In the genomic region with DNA sequence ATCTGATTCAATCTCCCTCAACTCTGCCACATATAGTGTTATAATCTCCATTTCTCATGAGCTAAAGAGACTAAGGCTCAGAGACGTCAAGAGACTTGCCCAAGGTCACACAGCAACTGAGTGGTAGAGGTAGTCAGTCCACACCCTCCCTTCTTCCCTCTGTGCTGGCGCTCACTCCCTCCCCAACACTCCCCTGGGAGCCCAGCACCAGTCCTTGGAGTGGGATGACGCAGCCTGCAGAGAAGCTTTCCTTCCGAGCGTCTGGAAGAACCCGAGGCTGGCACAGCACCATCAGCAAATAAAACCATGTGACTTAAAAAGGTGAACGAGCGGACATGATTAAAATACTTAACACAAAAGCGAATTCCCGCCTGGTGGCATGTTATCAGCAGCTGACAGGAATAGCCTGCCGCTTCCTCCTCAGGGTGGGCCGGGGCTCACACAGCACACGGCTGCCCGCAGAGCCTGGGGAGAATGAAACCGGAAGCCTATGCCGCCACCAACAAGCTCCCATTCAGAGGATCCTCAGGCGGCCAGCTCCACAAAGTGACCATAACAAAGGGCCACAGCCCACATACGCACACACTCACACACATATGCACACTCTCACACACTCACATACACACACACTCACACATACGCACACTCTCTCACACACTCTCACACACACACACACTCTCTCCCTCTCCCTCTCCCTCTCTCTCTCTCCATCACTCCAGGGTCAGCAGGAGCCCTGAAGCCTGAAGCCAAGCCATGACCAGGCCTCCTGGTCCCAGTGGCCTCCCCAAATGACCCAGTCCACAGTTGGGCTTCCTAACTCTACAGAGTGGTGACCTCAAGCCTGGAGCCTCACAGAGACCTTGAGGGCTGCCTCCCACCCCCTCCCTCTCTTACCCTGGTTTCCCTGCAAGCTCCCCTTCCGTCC, we compare ENCODE assay signal across 8 cellular contexts.
A peak's percentile ranks its signal among the peaks of the same experiment; 100 is the strongest.
DNase-seq lines count a peak whose midpoint lies in the region; ATAC-seq, FAIRE-seq and TF ChIP-seq lines count a peak whose summit lies in the region.

No MANE protein-coding gene starts in this region.

- RAD21 ChIA-PET in HCT116 (lab: Charles Lee; ENCODE audit: low non-redundant PET in 1 of 2, low total read pairs in 2 of 2, uncharacterized antibody in 2 of 2, unreplicated experiment in 2 of 2) = no interaction called here

- H3K4me1 ChIP-seq in HCT116 (ENCODE audit: control insufficient read depth in 1 of 2, insufficient read depth in 2 of 2, low read length in 2 of 2) = peaks cover 7 to 17% of the 10 kb centered on the region in 2 experiments
- peaks cover 57 to 93% (median 77%) of the 10 kb centered on the region in 4 donors for H3K4me1 ChIP-seq in stomach

- no peaks in the 10 kb centered on the region for H4K20me1 ChIP-seq in HCT116 (ENCODE audit: insufficient read depth)

- H3K27ac ChIP-seq in HCT116 (ENCODE audit: low read depth, low read length) = no peak overlapping the region
- H3K27ac ChIP-seq in stomach = peak overlapping the region; percentile 80 to 92 (median 87)

- H3K4me2 ChIP-seq in HCT116 (ENCODE audit: low read length) = no peak overlapping the region

- no TSS peak for BruUV-seq in HCT116 (replicated peaks; lab: Mats Ljungman, UMichigan)

- TF ChIP-seq RAD21 in HCT116 (IDR thresholded peaks at IDR 0.05; ENCODE audit: low read depth) = no peak

- CTCF ChIA-PET in HCT116 (lab: Charles Lee) = no interaction called here

- H3K4me3 ChIP-seq in HCT116 (replicated peaks in 1 of 2; ENCODE audit: low read depth in 1 of 2, low read length in 2 of 2) = no peak overlapping the region
- H3K4me3 ChIP-seq in choroid plexus epithelial cell (ENCODE audit: low read depth, low read length) = peak overlapping the region; percentile 39
- peak overlapping the region; percentile 21 to 32 (median 29) for H3K4me3 ChIP-seq in stomach

- TF ChIP-seq CTCF in HCT116 (IDR thresholded peaks at IDR 0.05 in 2 of 3, conservative IDR thresholded peaks at IDR 0.05 in 1 of 3; ENCODE audit: borderline replicate concordance in 1 of 3, insufficient read depth in 1 of 3, low read depth in 2 of 3, low read length in 2 of 3) (no peak), choroid plexus epithelial cell (conservative IDR thresholded peaks at IDR 0.05; ENCODE audit: low read depth, low read length) (no peak), stomach (IDR thresholded peaks at IDR 0.05) (no peak)

- H3K9me3 ChIP-seq in HCT116 (ENCODE audit: control insufficient read depth in 1 of 2, insufficient read depth in 1 of 2, low read depth in 1 of 2, low read length in 2 of 2) = no peaks in the 10 kb centered on the region
- H3K9me3 ChIP-seq in stomach = no peaks in the 10 kb centered on the region

- no peaks in the 10 kb centered on the region for H3K9me2 ChIP-seq in HCT116 (ENCODE audit: insufficient read depth)

- TF ChIP-seq EP300 in stomach (IDR thresholded peaks at IDR 0.05) = no peak

- H2AFZ ChIP-seq in HCT116 (ENCODE audit: low read depth, low read length, poor library complexity, severe bottlenecking) = no peak overlapping the region

- H3K9ac ChIP-seq in HCT116 (ENCODE audit: low read length) = no peak overlapping the region

- FAIRE-seq in RCC 7860 (lab: Jason Lieb, UNC) = no peak

- intact Hi-C loops in HCT116 (cut with micrococcal nuclease) (no loop called here), stomach (cut with DNase I; ENCODE audit: low total_unique reads) (no loop called here)

- POLR2A ChIA-PET in HCT116 (lab: Charles Lee) = no interaction called here

- DNase-seq in D341Med (ENCODE audit: low spot score) = peak; percentile 81
- no peak for DNase-seq in HCT116 (ENCODE audit: low read depth, low spot score)
- peak; percentile 88 for DNase-seq in OCI-M1 (lab: John Stamatoyannopoulos, UW)
- peak; percentile 91 for DNase-seq in choroid plexus epithelial cell (ENCODE audit: low read depth)
- no peak for DNase-seq in left lobe of liver (ENCODE audit: low spot score)
- peak; percentile 83 for DNase-seq in stomach
- no peak for DNase-seq in RCC 7860 (ENCODE audit: low spot score)
- DNase-seq in NCI-H446 treated with DMSO at 0.1 percent for 48 hours (lab: John Stamatoyannopoulos, UW) = no peak

- ATAC-seq in HCT116 (0 out of 2 replicates have a peak, but pooled peaks have one; percentile 15), left lobe of liver (peak; percentile 57)

- TF ChIP-seq POLR2A in HCT116 (IDR thresholded peaks at IDR 0.05; ENCODE audit: borderline replicate concordance, extremely low read depth, insufficient read depth, insufficient read length) (no peak), stomach (IDR thresholded peaks at IDR 0.05) (no peak)

- H3K27me3 ChIP-seq in HCT116 (ENCODE audit: insufficient read depth, low read length) = no peaks in the 10 kb centered on the region
- no peaks in the 10 kb centered on the region for H3K27me3 ChIP-seq in stomach

- no peaks in the 10 kb centered on the region for H3K79me2 ChIP-seq in HCT116 (ENCODE audit: insufficient read depth, low read length)

- 7 to 32% (median 18%) methylated on average over 14 to 20 of the region's 20 CpGs for WGBS in stomach, 5 donors

- H3K36me3 ChIP-seq in HCT116 (ENCODE audit: control insufficient read depth in 1 of 2, insufficient read depth in 2 of 2, low read length in 2 of 2) = no peaks in the 10 kb centered on the region
- H3K36me3 ChIP-seq in stomach = no peaks in the 10 kb centered on the region

TF ChIP-seq in HCT116, 20 proteins besides CTCF, POLR2A, EP300 and RAD21:
- TF ChIP-seq EZH2 (IDR thresholded peaks at IDR 0.05) (no peak), SP1 (IDR thresholded peaks at IDR 0.05; ENCODE audit: low read depth) (no peak), JUND (IDR thresholded peaks at IDR 0.05) (no peak)

Comparison
In these comparisons a context has a peak if more than half of its experiments do, and no peak if none do; other contexts are left out.
1. DNase-seq: peak in D341Med (single experiment), OCI-M1 (single experiment), choroid plexus epithelial cell (single experiment) and stomach (single experiment); none in HCT116 (single experiment), left lobe of liver (single experiment), RCC 7860 (single experiment) and NCI-H446 treated with DMSO at 0.1 percent for 48 hours (single experiment).
2. H3K4me3 ChIP-seq: peak in choroid plexus epithelial cell (single experiment) and stomach (4 of 4); none in HCT116 (0 of 2).